1 cellular context compared by ENCODE assay signal in genomic region chr9:35079426-35080341, GRCh38.
TF ChIP-seq lines count a peak whose summit lies in the region.

Gene FANCG, minus strand, starts transcription at chr9:35079942. Its CDS starts 418 bp downstream, at chr9:35079524.

TF ChIP-seq in HepG2, 621 proteins besides CTCF, POLR2A, EP300 and RAD21 (continued from another document and continues in another):
- TF ChIP-seq ZNF704 (CRISPR knock-in tag; IDR thresholded peaks at IDR 0.05; ENCODE audit: borderline replicate concordance) (peak; percentile 72; the same call in 1 of the 2 replicates), FLYWCH1 (CRISPR knock-in tag; IDR thresholded peaks at IDR 0.05) (no peak), SKI (IDR thresholded peaks at IDR 0.05; ENCODE audit: partially characterized antibody) (peak; percentile 30), ZBTB20 (CRISPR knock-in tag; IDR thresholded peaks at IDR 0.05; ENCODE audit: borderline replicate concordance, low read depth) (no peak), HMG20A (CRISPR knock-in tag; IDR thresholded peaks at IDR 0.05; ENCODE audit: borderline replicate concordance) (no peak), ZNF75D (CRISPR knock-in tag; IDR thresholded peaks at IDR 0.05; ENCODE audit: borderline replicate concordance) (no peak), ZNF331 (CRISPR knock-in tag; IDR thresholded peaks at IDR 0.05) (no peak; the same call in 1 of the 2 replicates), MBD4 (IDR thresholded peaks at IDR 0.05; ENCODE audit: borderline replicate concordance, low read length) (no peak), DBP (CRISPR knock-in tag; IDR thresholded peaks at IDR 0.05; ENCODE audit: not compliant biosample characterization) (no peak), ZNF629 (CRISPR knock-in tag; conservative IDR thresholded peaks at IDR 0.05) (0 out of 2 replicates have a peak, but pooled peaks have one; percentile 4), RELA (CRISPR knock-in tag; IDR thresholded peaks at IDR 0.05) (no peak), ONECUT2 (CRISPR knock-in tag; IDR thresholded peaks at IDR 0.05) (no peak), THAP9 (CRISPR knock-in tag; IDR thresholded peaks at IDR 0.05; ENCODE audit: borderline replicate concordance) (peak; percentile 79; the same call in 1 of the 2 replicates), ZNF790 (CRISPR knock-in tag; IDR thresholded peaks at IDR 0.05; ENCODE audit: borderline replicate concordance) (no peak), CENPX (CRISPR knock-in tag; IDR thresholded peaks at IDR 0.05) (no peak), ZNF30 (CRISPR knock-in tag; IDR thresholded peaks at IDR 0.05) (peak; percentile 70; the same call in 1 of the 2 replicates), SALL1 (CRISPR knock-in tag; IDR thresholded peaks at IDR 0.05) (peak; percentile 71; the same call in 1 of the 2 replicates), CREB3 (CRISPR knock-in tag; IDR thresholded peaks at IDR 0.05) (0 out of 2 replicates have a peak, but pooled peaks have one; percentile 51), ZNF674 (CRISPR knock-in tag; IDR thresholded peaks at IDR 0.05; ENCODE audit: low read depth) (no peak), EHMT2 (IDR thresholded peaks at IDR 0.05; ENCODE audit: borderline replicate concordance, low read depth, low read length) (no peak), ZC3H13 (CRISPR knock-in tag; IDR thresholded peaks at IDR 0.05) (peak; percentile 52; the same call in 1 of the 2 replicates), HMGA1 (CRISPR knock-in tag; conservative IDR thresholded peaks at IDR 0.05) (no peak), MZF1 (CRISPR knock-in tag; IDR thresholded peaks at IDR 0.05; ENCODE audit: borderline replicate concordance) (peak; percentile 52; the same call in 1 of the 2 replicates), UBTF (CRISPR knock-in tag; IDR thresholded peaks at IDR 0.05) (peak; percentile 53), SETDB1 (CRISPR knock-in tag; IDR thresholded peaks at IDR 0.05; ENCODE audit: borderline replicate concordance) (no peak), ZFP62 (CRISPR knock-in tag; IDR thresholded peaks at IDR 0.05) (no peak), RARG (CRISPR knock-in tag; IDR thresholded peaks at IDR 0.05; ENCODE audit: low read depth) (no peak), SIN3A (IDR thresholded peaks at IDR 0.05; ENCODE audit: borderline replicate concordance, low read depth, low read length) (peak; percentile 93), ZFP36L1 (CRISPR knock-in tag; IDR thresholded peaks at IDR 0.05) (peak; percentile 79), ZNF326 (CRISPR knock-in tag; IDR thresholded peaks at IDR 0.05; ENCODE audit: borderline replicate concordance) (no peak), CREM (IDR thresholded peaks at IDR 0.05) (peak; percentile 47), CREM (CRISPR knock-in tag; IDR thresholded peaks at IDR 0.05) (no peak), CHD2 (IDR thresholded peaks at IDR 0.05; ENCODE audit: low read depth, low read length) (no peak), ETS1 (CRISPR knock-in tag; IDR thresholded peaks at IDR 0.05) (no peak), ZBTB34 (CRISPR knock-in tag; IDR thresholded peaks at IDR 0.05) (peak; percentile 66; the same call in 1 of the 2 replicates), USF2 (IDR thresholded peaks at IDR 0.05; ENCODE audit: low read depth, low read length) (no peak), USF2 (CRISPR knock-in tag; IDR thresholded peaks at IDR 0.05; ENCODE audit: borderline replicate concordance) (no peak), FOXO1 (CRISPR knock-in tag; IDR thresholded peaks at IDR 0.05) (no peak), MTA1 (CRISPR knock-in tag; IDR thresholded peaks at IDR 0.05; ENCODE audit: borderline replicate concordance) (no peak), MIER3 (CRISPR knock-in tag; IDR thresholded peaks at IDR 0.05; ENCODE audit: borderline replicate concordance) (no peak; the same call in 1 of the 2 replicates), ZNF597 (CRISPR knock-in tag; IDR thresholded peaks at IDR 0.05) (no peak), ZNF263 (CRISPR knock-in tag; IDR thresholded peaks at IDR 0.05) (no peak; the same call in none of the 2 replicates), HCFC1 (IDR thresholded peaks at IDR 0.05; ENCODE audit: low read depth, low read length) (peak; percentile 77), ZBTB39 (CRISPR knock-in tag; IDR thresholded peaks at IDR 0.05) (peak; percentile 70; the same call in 1 of the 2 replicates), ZNF207 (IDR thresholded peaks at IDR 0.05; ENCODE audit: borderline replicate concordance) (no peak), MAFG (CRISPR knock-in tag; IDR thresholded peaks at IDR 0.05) (no peak), ZNF282 (IDR thresholded peaks at IDR 0.05; ENCODE audit: partially characterized antibody) (no peak), HHEX (CRISPR knock-in tag; IDR thresholded peaks at IDR 0.05) (no peak), ZFP82 (CRISPR knock-in tag; IDR thresholded peaks at IDR 0.05; ENCODE audit: borderline replicate concordance) (no peak)
